Comparison of ENCODE assay signal across 23 cellular contexts in the genomic region with DNA sequence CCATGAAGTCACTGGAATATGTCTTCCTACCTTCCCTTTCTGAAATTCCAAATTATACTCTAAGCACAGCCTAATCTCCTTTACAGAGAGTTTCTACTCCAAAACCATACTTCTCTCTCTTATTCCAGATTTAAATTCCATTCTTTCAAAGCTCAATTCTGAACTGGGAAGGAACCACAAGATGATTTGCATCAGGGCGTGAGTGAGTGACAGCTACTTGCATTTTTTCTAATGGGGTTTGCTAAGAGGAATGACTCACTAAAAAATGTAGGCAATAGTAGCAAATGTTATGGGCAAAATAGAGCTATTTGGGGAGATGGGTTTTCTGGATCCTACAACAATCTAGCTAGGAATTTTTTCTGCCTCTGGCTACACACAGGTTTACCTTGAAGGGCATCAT.
DNase-seq lines count a peak whose midpoint lies in the region; TF ChIP-seq lines count a peak whose summit lies in the region.
"Had no signal": no experiment of that assay in that cellular context is flagged by ENCODE, and none has a peak within 500 bp of the region (broad histone marks: within the 10 kb centered on the region; RNA-seq: fewer than 3 reads in every experiment).

No MANE protein-coding gene starts in this region.

- no peak overlapping the region for H3K27ac ChIP-seq in breast epithelium
- H3K27ac ChIP-seq: 22Rv1, C4-2B had no signal

- no peak overlapping the region for H3K4me3 Mint-ChIP-seq in MCF 10A (ENCODE audit: unreplicated experiment)
- H3K4me3 Mint-ChIP-seq: B cell; CD8-positive, alpha-beta T cell had no signal

- H3K36me3 Mint-ChIP-seq in MCF 10A (ENCODE audit: insufficient read depth, unreplicated experiment): no peaks in the 10 kb centered on the region
- H3K36me3 Mint-ChIP-seq: CD8-positive, alpha-beta T cell had no signal

- BruUV-seq in MCF 10A (replicated peaks; lab: Mats Ljungman, UMichigan): no TSS peak

- peaks cover 7% of the 10 kb centered on the region for H3K9me3 Mint-ChIP-seq in MCF 10A (ENCODE audit: unreplicated experiment)
- H3K9me3 Mint-ChIP-seq: CD8-positive, alpha-beta T cell had no signal

- H3K4me3 ChIP-seq in breast epithelium: no peak overlapping the region
- no peak overlapping the region for H3K4me3 ChIP-seq in MG63

- H3K27me3 Mint-ChIP-seq in MCF 10A (ENCODE audit: insufficient read depth, unreplicated experiment): peaks cover 67% of the 10 kb centered on the region
- H3K27me3 Mint-ChIP-seq: B cell had no signal

- no peak overlapping the region for H3K27ac Mint-ChIP-seq in MCF 10A (ENCODE audit: low read depth, unreplicated experiment)
- H3K27ac Mint-ChIP-seq: B cell; CD8-positive, alpha-beta T cell had no signal

- DNase-seq in MCF 10A (ENCODE audit: unreplicated experiment) (peak; percentile 10), breast epithelium (ENCODE audit: low spot score in 2 of 2) (no peak), SW480 (ENCODE audit: low spot score) (peak; percentile 14), iris pigment epithelial cell (ENCODE audit: low read depth) (peak; percentile 6), DMS153 (lab: John Stamatoyannopoulos, UW) (no peak), MG63 (no peak), NCI-H446 treated with DMSO at 0.1 percent for 48 hours (lab: John Stamatoyannopoulos, UW) (no peak)
- DNase-seq: Caco-2; CD8-positive, alpha-beta T cell; DMS79; GF-D8; HCEC 1CT; MV-4-11; NCI-H1105 treated with DMSO at 0.1 percent for 48 hours; NCI-H146; NCI-H1930; NCI-H2107; NCI-H524 treated with DMSO at 0.1 percent for 48 hours; NCI-H774; SHP77 treated with DMSO at 0.1 percent for 48 hours had no signal

- TF ChIP-seq CTCF in MCF 10A (IDR thresholded peaks at IDR 0.05; ENCODE audit: unreplicated experiment) (no peak), breast epithelium (IDR thresholded peaks at IDR 0.05) (no peak)

- CTCF ChIA-PET in MCF 10A (lab: Yijun Ruan, JAX): interaction anchor here (0.6 to 1.2 kb wide), 3 partner anchors 9 to 972 kb away, joined by 3 read pairs; no protein-coding TSS in a partner anchor

- H3K4me1 Mint-ChIP-seq in MCF 10A (ENCODE audit: insufficient read depth, unreplicated experiment): peaks cover 5% of the 10 kb centered on the region
- H3K4me1 Mint-ChIP-seq: B cell had no signal

- no peaks in the 10 kb centered on the region for H3K4me1 ChIP-seq in breast epithelium
- H3K4me1 ChIP-seq: Caco-2 had no signal

- H3K9me3 ChIP-seq in breast epithelium (no peaks in the 10 kb centered on the region), MG63 (no peaks in the 10 kb centered on the region)

- no peaks in the 10 kb centered on the region for H3K36me3 ChIP-seq in breast epithelium
- no peaks in the 10 kb centered on the region for H3K36me3 ChIP-seq in MG63

- TF ChIP-seq POLR2A in breast epithelium (IDR thresholded peaks at IDR 0.05): no peak

- POLR2A ChIA-PET in MCF 10A (lab: Yijun Ruan, JAX): interaction anchor here (1.0 kb wide), 1 partner anchor 16 kb away, joined by 3 read pairs; no protein-coding TSS in a partner anchor

- intact Hi-C loops in MCF 10A (cut with micrococcal nuclease) (no loop called here), breast epithelium (cut with DNase I; ENCODE audit: low total_unique reads) (no loop called here)

- no peaks in the 10 kb centered on the region for H3K27me3 ChIP-seq in breast epithelium
- H3K27me3 ChIP-seq in MG63: no peaks in the 10 kb centered on the region

Comparison
In these comparisons a context has a peak if more than half of its experiments do, and no peak if none do; other contexts are left out.
1. DNase-seq: peak in MCF 10A (single experiment), SW480 (single experiment) and iris pigment epithelial cell (single experiment); none in breast epithelium (0 of 2), DMS153 (single experiment), MG63 (single experiment) and NCI-H446 treated with DMSO at 0.1 percent for 48 hours (single experiment).